8 cellular contexts compared by ENCODE assay signal in the genomic region with DNA sequence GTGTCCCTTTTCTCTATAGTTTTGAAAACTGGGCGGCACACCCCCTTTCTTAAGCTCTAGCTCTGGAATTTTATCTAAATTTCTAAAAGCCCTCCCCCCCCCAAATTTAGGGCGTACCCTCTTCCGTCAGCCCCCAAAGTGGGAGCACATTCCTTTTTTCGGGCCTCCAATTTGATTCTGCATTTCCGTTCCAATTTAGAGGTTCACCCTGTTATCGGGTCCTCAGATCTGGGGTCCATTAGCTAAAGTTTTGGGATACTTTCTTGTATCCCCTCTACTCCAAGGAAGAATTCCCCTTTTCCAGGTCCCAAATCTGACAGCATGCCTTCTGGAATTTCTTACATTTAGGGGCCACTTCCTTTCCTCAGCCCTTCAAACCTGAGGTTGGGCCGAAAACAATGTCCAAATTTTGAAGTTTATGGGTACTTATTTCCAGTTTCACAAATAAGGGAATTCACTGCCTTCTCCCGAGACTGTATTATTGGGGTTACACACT. TPM values are rescaled to one million over a fixed set of nuclear protein-coding genes. Genes with fewer than 3 reads are reported as not detected.
DNase-seq lines count a peak whose midpoint lies in the region; ATAC-seq and TF ChIP-seq lines count a peak whose summit lies in the region.

No MANE protein-coding gene starts in this region.

- ATAC-seq in memory B cell (ENCODE audit: low read depth) (no peak), HG02981 (IDR thresholded peaks at IDR 0.05; ENCODE audit: unreplicated experiment) (no peak)

- DNase-seq in activated naive CD4-positive, alpha-beta T cell treated with anti-CD3 and anti-CD28 coated beads, Interleukin-2, amount 50 U/mL, for 16 hours: no peak
- DNase-seq in memory B cell (ENCODE audit: low spot score in 2 of 2) (no peak), Ammon's horn (ENCODE audit: low spot score) (no peak), GM10266 (ENCODE audit: extremely low spot score) (no peak)

- TF ChIP-seq CTCF in brain (conservative IDR thresholded peaks at IDR 0.05) (no peak), GM10266 (IDR thresholded peaks at IDR 0.05; ENCODE audit: control insufficient read depth, insufficient read depth, low read depth, missing control alignments) (no peak)

- peaks cover 7% of the 10 kb centered on the region for H3K9me3 Mint-ChIP-seq in activated naive CD4-positive, alpha-beta T cell treated with anti-CD3 and anti-CD28 coated beads, Interleukin-2, amount 50 U/mL, for 24 hours
- peaks cover 0 to 9% (median 4%) of the 10 kb centered on the region in 5 experiments for H3K9me3 Mint-ChIP-seq in brain
- no peaks in the 10 kb centered on the region for H3K9me3 Mint-ChIP-seq in memory B cell

- H3K27ac Mint-ChIP-seq in activated naive CD4-positive, alpha-beta T cell treated with anti-CD3 and anti-CD28 coated beads, Interleukin-2, amount 50 U/mL, for 24 hours: peak overlapping the region; percentile 93
- H3K27ac Mint-ChIP-seq in brain (peak overlapping the region; percentile 85 to 98 (median 92)), memory B cell (peak overlapping the region; percentile 100)

- H3K36me3 ChIP-seq in urinary bladder (ENCODE audit: insufficient read depth): no peaks in the 10 kb centered on the region

- peak overlapping the region; percentile 93 for H3K27ac ChIP-seq in urinary bladder (ENCODE audit: low read depth)

- H3K27me3 Mint-ChIP-seq in activated naive CD4-positive, alpha-beta T cell treated with anti-CD3 and anti-CD28 coated beads, Interleukin-2, amount 50 U/mL, for 24 hours: no peaks in the 10 kb centered on the region
- H3K27me3 Mint-ChIP-seq in brain: peaks cover 8% of the 10 kb centered on the region
- H3K27me3 Mint-ChIP-seq in memory B cell: no peaks in the 10 kb centered on the region

- peaks cover 76% of the 10 kb centered on the region for H3K4me1 Mint-ChIP-seq in activated naive CD4-positive, alpha-beta T cell treated with anti-CD3 and anti-CD28 coated beads, Interleukin-2, amount 50 U/mL, for 24 hours
- H3K4me1 Mint-ChIP-seq in brain (peaks cover 80% of the 10 kb centered on the region), memory B cell (peaks cover 51% of the 10 kb centered on the region)

- H3K4me1 ChIP-seq in urinary bladder (ENCODE audit: insufficient read depth): no peaks in the 10 kb centered on the region

- peak overlapping the region; percentile 90 for H3K4me3 Mint-ChIP-seq in activated naive CD4-positive, alpha-beta T cell treated with anti-CD3 and anti-CD28 coated beads, Interleukin-2, amount 50 U/mL, for 24 hours
- H3K4me3 Mint-ChIP-seq in brain: peak overlapping the region; percentile 88 to 98 (median 97)
- H3K4me3 Mint-ChIP-seq in memory B cell: peak overlapping the region; percentile 84

- peaks cover 16% of the 10 kb centered on the region for H3K36me3 Mint-ChIP-seq in activated naive CD4-positive, alpha-beta T cell treated with anti-CD3 and anti-CD28 coated beads, Interleukin-2, amount 50 U/mL, for 24 hours
- H3K36me3 Mint-ChIP-seq in brain (peaks cover 28% of the 10 kb centered on the region), memory B cell (peaks cover 12% of the 10 kb centered on the region)

- H3K4me3 ChIP-seq in urinary bladder (ENCODE audit: low read depth, low read length): peak overlapping the region; percentile 80

- 13% methylated on average over 8 of the region's 8 CpGs for WGBS in urinary bladder

RNA-seq across cellular contexts. Expression of a gene that starts 0.8 kb away (rescaled TPM):
- 34.9 TPM for polyA plus RNA-seq in brain (ENCODE audit: insufficient read depth, low read depth, low replicate concordance)
- total RNA-seq in urinary bladder: 32.5 TPM
- polyA plus RNA-seq in urinary bladder: 30.5 TPM

RNA-seq across cellular contexts. Expression of a gene that starts 30.6 kb away (rescaled TPM):
- polyA plus RNA-seq in brain (ENCODE audit: insufficient read depth, low read depth, low replicate concordance): 105 TPM
- 645 TPM for total RNA-seq in urinary bladder
- 183 TPM for polyA plus RNA-seq in urinary bladder
